ENCODE assay signal across 9 cellular contexts in genomic region chr16:2874584-2875362, GRCh38. TPM values are rescaled to one million over a fixed set of nuclear protein-coding genes. Genes with fewer than 3 reads are reported as not detected.
A peak's percentile ranks its signal among the peaks of the same experiment; 100 is the strongest.
DNase-seq lines count a peak whose midpoint lies in the region; ATAC-seq and TF ChIP-seq lines count a peak whose summit lies in the region.
"Had no signal": no experiment of that assay in that cellular context is flagged by ENCODE, and none has a peak within 500 bp of the region (broad histone marks: within the 10 kb centered on the region; RNA-seq: fewer than 3 reads in every experiment).

No MANE protein-coding gene starts in this region.

- H3K4me2 ChIP-seq in PC-9 = peak overlapping the region; percentile 23; the same call in 1 of the 2 replicates

- no peak overlapping the region for H3K4me3 Mint-ChIP-seq in nephron

- TF ChIP-seq CTCF in AG04449 (IDR thresholded peaks at IDR 0.05; ENCODE audit: insufficient read depth, low read length, missing control alignments) (peak; percentile 100), PC-9 (conservative IDR thresholded peaks at IDR 0.05) (peak; percentile 89), nephron (IDR thresholded peaks at IDR 0.05; ENCODE audit: unreplicated experiment in 3 of 3) (peak; percentile 93 to 96 (median 94))

- H3K4me3 ChIP-seq in AG04449 (ENCODE audit: low read depth, low read length) = no peak overlapping the region
- no peak overlapping the region for H3K4me3 ChIP-seq in PC-9

- no peak overlapping the region for H2AFZ ChIP-seq in PC-9

- no peaks in the 10 kb centered on the region for H3K36me3 Mint-ChIP-seq in nephron (ENCODE audit: low read depth)

- CTCF ChIA-PET in AG04449 (lab: Yijun Ruan, JAX) (interaction anchor here (0.6 to 22.9 kb wide), 8 partner anchors 10 to 817 kb away, joined by 3 to 396 read pairs (median 4); no protein-coding TSS in a partner anchor), PC-9 (lab: Charles Lee) (interaction anchor here (0.6 to 0.7 kb wide), 5 partner anchors 52 to 1186 kb away, joined by 3 to 17 read pairs (median 6); partner anchors contain the start of gene PRSS21)

- no peaks in the 10 kb centered on the region for H3K79me2 ChIP-seq in PC-9 (ENCODE audit: low read depth)

- BruUV-seq in PC-9 (replicated peaks; lab: Mats Ljungman, UMichigan) = no TSS peak

- H3K27me3 Mint-ChIP-seq in nephron (ENCODE audit: low read depth) = peaks cover 15% of the 10 kb centered on the region

- no peaks in the 10 kb centered on the region for H3K9me3 ChIP-seq in PC-9 (ENCODE audit: insufficient read depth, low read depth)

- peaks cover 12% of the 10 kb centered on the region for H3F3A ChIP-seq in PC-9 (ENCODE audit: insufficient read depth, low read depth)

- H3K4me1 Mint-ChIP-seq in nephron = peaks cover 6% of the 10 kb centered on the region

- POLR2A ChIA-PET in AG04449 (lab: Yijun Ruan, JAX) = interaction anchor here (0.6 kb wide), 1 partner anchor 50 kb away, joined by 3 read pairs; no protein-coding TSS in a partner anchor
- POLR2A ChIA-PET in PC-9 (lab: Charles Lee; ENCODE audit: unreplicated experiment) = interaction anchor here (0.6 kb wide), 3 partner anchors 89 to 910 kb away, joined by 3 to 36 read pairs (median 10); partner anchors contain the start of genes KCTD5, KREMEN2 and RPS2

- no peaks in the 10 kb centered on the region for H3K36me3 ChIP-seq in PC-9 (ENCODE audit: low read depth)

- ATAC-seq in GM18520 (IDR thresholded peaks at IDR 0.05; ENCODE audit: unreplicated experiment) = peak; percentile 64

- no peak overlapping the region for H3K27ac Mint-ChIP-seq in nephron

- DNase-seq in AG04449 (ENCODE audit: low read depth, low spot score) (no peak), HuH-7 (ENCODE audit: low spot score) (peak; percentile 68), PC-9 (peak; percentile 57 to 66), activated T-cell treated with anti-CD3 and anti-CD28 coated beads for 48 hours (ENCODE audit: low read depth) (peak; percentile 71), fibroblast of gingiva (ENCODE audit: low read depth) (peak; percentile 64), stromal cell of bone marrow (ENCODE audit: low read depth) (peak; percentile 50)

- intact Hi-C loops in PC-9 (cut with micrococcal nuclease; ENCODE audit: unreplicated experiment) = loop anchor here (2.0 kb wide), 2 partner anchors 44 to 52 kb away; no protein-coding TSS in a partner anchor

- H3K9me3 Mint-ChIP-seq in nephron = no peaks in the 10 kb centered on the region

- no peaks in the 10 kb centered on the region for H4K20me1 ChIP-seq in PC-9 (ENCODE audit: insufficient read depth)

- no peak overlapping the region for H3K27ac ChIP-seq in PC-9

- no peaks in the 10 kb centered on the region for H3K9me2 ChIP-seq in PC-9 (ENCODE audit: insufficient read depth)

- 0 out of 2 replicates have a peak, but pooled peaks cover 6% of the 10 kb centered on the region for H3K4me1 ChIP-seq in PC-9 (replicated peaks; ENCODE audit: insufficient read depth)

- no peaks in the 10 kb centered on the region for H3K27me3 ChIP-seq in PC-9 (ENCODE audit: insufficient read depth, low read depth)

RNA-seq across cellular contexts. Expression of gene FLYWCH2, which starts 8.2 kb away (rescaled TPM):
- 41.5 and 50.1 TPM in 2 replicates for total RNA-seq in PC-9 (2021)

RNA-seq across cellular contexts. Expression of gene PRSS22, which starts 16.8 kb away (rescaled TPM):
- 98.2 and 99.7 TPM in 2 replicates for total RNA-seq in PC-9 (2021)
- total RNA-seq: temporal lobe had no signal

RNA-seq across cellular contexts. Expression of gene FLYWCH1, which starts 37.0 kb away (rescaled TPM):
- total RNA-seq in PC-9 (2021) = 79.9 and 84.8 TPM in 2 replicates

RNA-seq across cellular contexts. Expression of gene ZG16B, which starts 44.7 kb away (rescaled TPM):
- total RNA-seq in PC-9 (2021) = 19.9 and 23.4 TPM in 2 replicates

RNA-seq across cellular contexts. Expression of gene PRSS21, which starts 57.7 kb away (rescaled TPM):
- total RNA-seq in PC-9 (2021) = 61.2 and 77.4 TPM in 2 replicates
- total RNA-seq: temporal lobe had no signal
